18 cellular contexts compared by ENCODE assay signal in the genomic region with DNA sequence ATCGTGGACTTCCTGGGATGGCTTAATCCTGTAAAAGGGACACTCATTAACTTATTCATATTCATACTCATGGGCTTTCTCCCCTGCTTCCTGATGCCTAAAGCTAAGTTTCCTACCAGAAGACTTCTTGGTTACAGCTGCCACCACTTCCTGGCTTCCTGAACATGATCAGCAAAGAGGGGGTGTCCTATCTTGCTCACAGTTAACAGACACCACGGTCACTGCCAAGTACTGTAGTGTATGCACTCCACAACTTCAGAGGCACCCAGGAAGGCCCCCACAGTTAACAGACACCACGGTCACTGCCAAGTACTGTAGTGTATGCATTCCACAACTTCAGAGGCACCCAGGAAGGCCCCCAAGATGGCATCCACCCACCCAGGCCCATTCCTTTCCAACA.
DNase-seq lines count a peak whose midpoint lies in the region; ATAC-seq and TF ChIP-seq lines count a peak whose summit lies in the region.
"Had no signal": no experiment of that assay in that cellular context is flagged by ENCODE, and none has a peak within 500 bp of the region (broad histone marks: within the 10 kb centered on the region; RNA-seq: fewer than 3 reads in every experiment).

No MANE protein-coding gene starts in this region.

- DNase-seq in activated CD8-positive, alpha-beta memory T cell treated with anti-CD3 and anti-CD28 coated beads, Interleukin-2, amount 10 ng/mL, durations not matched to agents 7 days and 5 days = peak; percentile 47
- DNase-seq in activated CD8-positive, alpha-beta memory T cell treated with anti-CD3 and anti-CD28 coated beads, Interleukin-2, amount 50 U/mL, for 4 hours = no peak
- DNase-seq in Kasumi-1 (lab: John Stamatoyannopoulos, UW) (peak; percentile 63 to 68), right cardiac atrium (no peak), erythroblast (lab: John Stamatoyannopoulos, UW) (no peak), NCI-H2029 (lab: John Stamatoyannopoulos, UW) (no peak)
- DNase-seq: C1 segment of cervical spinal cord, H9, NCI-H1417 treated with DMSO at 0.1 percent for 48 hours, NCI-H187 treated with DMSO at 0.1 percent for 48 hours, NCI-H345, NCI-H524 treated with DMSO at 0.1 percent for 48 hours, PC-3, SJCRH30 had no signal

- no peak overlapping the region for H3K27ac Mint-ChIP-seq in activated CD8-positive, alpha-beta memory T cell treated with anti-CD3 and anti-CD28 coated beads, Interleukin-2, amount 10 ng/mL, durations not matched to agents 7 days and 5 days

- H3K9me3 Mint-ChIP-seq in activated CD8-positive, alpha-beta memory T cell treated with anti-CD3 and anti-CD28 coated beads, Interleukin-2, amount 10 ng/mL, durations not matched to agents 7 days and 5 days (ENCODE audit: low read depth) = no peaks in the 10 kb centered on the region
- H3K9me3 Mint-ChIP-seq: H9 had no signal

- H3K4me3 Mint-ChIP-seq in activated CD8-positive, alpha-beta memory T cell treated with anti-CD3 and anti-CD28 coated beads, Interleukin-2, amount 10 ng/mL, durations not matched to agents 7 days and 5 days = no peak overlapping the region
- H3K4me3 Mint-ChIP-seq: H9 had no signal

- H3K36me3 Mint-ChIP-seq in activated CD8-positive, alpha-beta memory T cell treated with anti-CD3 and anti-CD28 coated beads, Interleukin-2, amount 10 ng/mL, durations not matched to agents 7 days and 5 days = peaks cover 1% of the 10 kb centered on the region

- CTCF ChIA-PET in activated CD8-positive, alpha-beta memory T cell treated with anti-CD3 and anti-CD28 coated beads, Interleukin-2, amount 10 ng/mL, durations not matched to agents 7 days and 5 days (lab: Charles Lee) = no interaction called here

- ATAC-seq in activated CD8-positive, alpha-beta memory T cell treated with anti-CD3 and anti-CD28 coated beads, Interleukin-2, amount 10 ng/mL, durations not matched to agents 7 days and 5 days = peak; percentile 16
- ATAC-seq in right cardiac atrium (peak; percentile 47 to 50), HG03432 (IDR thresholded peaks at IDR 0.05; ENCODE audit: unreplicated experiment) (no peak)
- ATAC-seq: PC-3 had no signal

- no peaks in the 10 kb centered on the region for H3K36me3 ChIP-seq in BLaER1
- H3K36me3 ChIP-seq: SJCRH30 had no signal

- TF ChIP-seq POLR2A in erythroblast (IDR thresholded peaks at IDR 0.05; ENCODE audit: low read length) = no peak

- H3K4me2 ChIP-seq in BLaER1 = peak overlapping the region; percentile 36
- H3K4me2 ChIP-seq: KMS-11 had no signal

- H3K27ac ChIP-seq in BLaER1 (peak overlapping the region; percentile 29; the same call in 1 of the 2 replicates), right cardiac atrium (ENCODE audit: low read length) (no peak overlapping the region)
- H3K27ac ChIP-seq: KMS-11, RWPE1, SJCRH30 had no signal

- 41% methylated on average over 3 of the region's 3 CpGs for WGBS in right cardiac atrium

- no peaks in the 10 kb centered on the region for H3K27me3 ChIP-seq in BLaER1
- H3K27me3 ChIP-seq in right cardiac atrium (ENCODE audit: control insufficient read depth, insufficient read depth) = no peaks in the 10 kb centered on the region

- H3K4me1 ChIP-seq in BLaER1 = peaks cover 7% of the 10 kb centered on the region; the same call in 1 of the 2 replicates
- peaks cover 10% of the 10 kb centered on the region for H3K4me1 ChIP-seq in right cardiac atrium (ENCODE audit: control insufficient read depth, insufficient read depth, low read length)
- H3K4me1 ChIP-seq: SJCRH30 had no signal

- H4K20me1 ChIP-seq in BLaER1 = no peaks in the 10 kb centered on the region

- H3K4me1 Mint-ChIP-seq in activated CD8-positive, alpha-beta memory T cell treated with anti-CD3 and anti-CD28 coated beads, Interleukin-2, amount 10 ng/mL, durations not matched to agents 7 days and 5 days = peaks cover 19% of the 10 kb centered on the region

- intact Hi-C loops in right cardiac atrium (cut with DNase I) = no loop called here

- H3K27me3 Mint-ChIP-seq in activated CD8-positive, alpha-beta memory T cell treated with anti-CD3 and anti-CD28 coated beads, Interleukin-2, amount 10 ng/mL, durations not matched to agents 7 days and 5 days = peaks cover 10% of the 10 kb centered on the region

- no peak overlapping the region for H3K9ac ChIP-seq in BLaER1
- H3K9ac ChIP-seq: KMS-11 had no signal

- H3K9me3 ChIP-seq in BLaER1 (no peaks in the 10 kb centered on the region), right cardiac atrium (ENCODE audit: control insufficient read depth, low read length) (no peaks in the 10 kb centered on the region)
- H3K9me3 ChIP-seq: SJCRH30 had no signal

- no peak overlapping the region for H3K4me3 ChIP-seq in BLaER1
- H3K4me3 ChIP-seq in right cardiac atrium (ENCODE audit: low read length) = no peak overlapping the region
- H3K4me3 ChIP-seq: SJCRH30 had no signal

Comparison
In these comparisons a context has a peak if more than half of its experiments do, and no peak if none do; other contexts are left out.
1. DNase-seq: peak in activated CD8-positive, alpha-beta memory T cell treated with anti-CD3 and anti-CD28 coated beads, Interleukin-2, amount 10 ng/mL, durations not matched to agents 7 days and 5 days (single experiment) and Kasumi-1 (2 of 2); none in activated CD8-positive, alpha-beta memory T cell treated with anti-CD3 and anti-CD28 coated beads, Interleukin-2, amount 50 U/mL, for 4 hours (single experiment), right cardiac atrium (0 of 3), erythroblast (0 of 2) and NCI-H2029 (single experiment).